Comparison of ENCODE assay signal across 39 cellular contexts in the genomic region with DNA sequence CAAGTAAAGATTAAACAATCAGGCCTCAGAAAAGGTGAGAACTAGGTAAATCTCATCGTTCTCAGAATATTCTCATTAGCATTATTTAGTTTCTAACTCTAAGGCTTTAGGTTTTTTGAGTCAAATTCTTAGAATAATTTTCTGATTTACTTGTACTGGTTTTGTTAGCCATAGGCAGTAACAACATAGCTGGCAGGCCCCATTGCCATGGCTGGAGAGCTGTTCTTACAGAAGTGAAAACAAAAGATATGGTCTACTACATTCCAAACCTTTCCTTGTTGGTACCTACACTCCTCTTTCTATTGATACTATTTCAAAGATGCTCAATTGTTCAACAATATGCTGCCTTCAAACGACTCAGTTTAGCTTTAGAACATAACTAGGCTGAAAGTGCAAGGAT. TPM values are rescaled to one million over a fixed set of nuclear protein-coding genes. Genes with fewer than 3 reads are reported as not detected.
"Had no signal": no experiment of that assay in that cellular context is flagged by ENCODE, and none has a peak within 500 bp of the region (broad histone marks: within the 10 kb centered on the region; RNA-seq: fewer than 3 reads in every experiment).

No MANE protein-coding gene starts in this region.

- H3K9me3 ChIP-seq: MG63 had no signal

- DNase-seq: Karpas-422, Kasumi-1, MG63, MM.1S, MV-4-11, NCI-H1048, NCI-H1092, NCI-H1092 treated with DMSO at 0.1 percent for 48 hours, NCI-H1105, NCI-H1105 treated with DMSO at 0.1 percent for 48 hours, NCI-H1417, NCI-H1417 treated with DMSO at 0.1 percent for 48 hours, NCI-H1436, NCI-H1436 treated with DMSO at 0.1 percent for 48 hours, NCI-H146, NCI-H1694, NCI-H1694 treated with DMSO at 0.1 percent for 48 hours, NCI-H187, NCI-H187 treated with DMSO at 0.1 percent for 48 hours, NCI-H1930, NCI-H2029, NCI-H2029 treated with DMSO at 0.1 percent for 48 hours, NCI-H2081, NCI-H2081 treated with DMSO at 0.1 percent for 48 hours, NCI-H2107, NCI-H2171, NCI-H2171 treated with DMSO at 0.1 percent for 48 hours, NCI-H2227 treated with DMSO at 0.1 percent for 48 hours, NCI-H226, NCI-H345, NCI-H446, NCI-H446 treated with DMSO at 0.1 percent for 48 hours, NCI-H510A, NCI-H510A treated with DMSO at 0.1 percent for 48 hours had no signal

- H3K36me3 ChIP-seq: MG63 had no signal

- H3K4me2 ChIP-seq: KMS-11 had no signal

- H3K4me3 ChIP-seq: MG63 had no signal

- H3K27ac ChIP-seq: KMS-11 had no signal

- H3K9ac ChIP-seq: KMS-11 had no signal

RNA-seq across cellular contexts. Expression of a gene that starts 27.3 kb away (rescaled TPM):
- total RNA-seq: LHCN-M2, M059J, MCF 10A, NCI-H460 had no signal

RNA-seq across cellular contexts. Expression of a gene that starts 36.6 kb away (rescaled TPM):
- total RNA-seq: LHCN-M2, MCF 10A, NCI-H460 had no signal

RNA-seq across cellular contexts. Expression of a gene that starts 52.1 kb away (rescaled TPM):
- total RNA-seq: LHCN-M2, M059J, MCF 10A, NCI-H460 had no signal
